ENCODE assay signal across 1 cellular context in the genomic region with DNA sequence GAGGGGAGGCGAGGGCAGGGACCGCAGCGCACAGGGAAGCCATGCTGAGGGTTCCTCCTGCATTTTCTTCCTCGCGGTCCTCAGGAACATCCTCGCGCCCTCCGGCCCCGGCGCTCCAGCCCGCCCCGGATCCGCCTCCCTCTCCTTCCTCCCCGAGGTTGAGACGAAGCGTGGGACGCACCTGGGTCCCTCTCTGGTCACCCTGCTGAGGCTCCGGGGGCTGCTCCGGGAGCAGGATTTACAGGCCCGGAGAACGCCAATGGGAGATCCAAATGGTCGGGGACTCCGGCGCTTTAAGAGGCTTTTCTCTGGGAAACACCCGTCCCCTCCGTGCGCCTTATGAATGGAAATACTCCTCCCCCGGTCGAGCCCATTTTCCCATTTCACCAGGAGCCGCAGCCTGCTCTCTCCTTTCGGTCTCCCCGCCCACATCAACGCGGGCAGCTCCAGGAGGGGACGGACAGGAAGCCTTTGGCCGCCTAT.
TF ChIP-seq lines count a peak whose summit lies in the region.

No MANE protein-coding gene starts in this region.

TF ChIP-seq in HepG2, 621 proteins besides CTCF, POLR2A, EP300 and RAD21 (continued from another document):
- TF ChIP-seq, protein P1, sequence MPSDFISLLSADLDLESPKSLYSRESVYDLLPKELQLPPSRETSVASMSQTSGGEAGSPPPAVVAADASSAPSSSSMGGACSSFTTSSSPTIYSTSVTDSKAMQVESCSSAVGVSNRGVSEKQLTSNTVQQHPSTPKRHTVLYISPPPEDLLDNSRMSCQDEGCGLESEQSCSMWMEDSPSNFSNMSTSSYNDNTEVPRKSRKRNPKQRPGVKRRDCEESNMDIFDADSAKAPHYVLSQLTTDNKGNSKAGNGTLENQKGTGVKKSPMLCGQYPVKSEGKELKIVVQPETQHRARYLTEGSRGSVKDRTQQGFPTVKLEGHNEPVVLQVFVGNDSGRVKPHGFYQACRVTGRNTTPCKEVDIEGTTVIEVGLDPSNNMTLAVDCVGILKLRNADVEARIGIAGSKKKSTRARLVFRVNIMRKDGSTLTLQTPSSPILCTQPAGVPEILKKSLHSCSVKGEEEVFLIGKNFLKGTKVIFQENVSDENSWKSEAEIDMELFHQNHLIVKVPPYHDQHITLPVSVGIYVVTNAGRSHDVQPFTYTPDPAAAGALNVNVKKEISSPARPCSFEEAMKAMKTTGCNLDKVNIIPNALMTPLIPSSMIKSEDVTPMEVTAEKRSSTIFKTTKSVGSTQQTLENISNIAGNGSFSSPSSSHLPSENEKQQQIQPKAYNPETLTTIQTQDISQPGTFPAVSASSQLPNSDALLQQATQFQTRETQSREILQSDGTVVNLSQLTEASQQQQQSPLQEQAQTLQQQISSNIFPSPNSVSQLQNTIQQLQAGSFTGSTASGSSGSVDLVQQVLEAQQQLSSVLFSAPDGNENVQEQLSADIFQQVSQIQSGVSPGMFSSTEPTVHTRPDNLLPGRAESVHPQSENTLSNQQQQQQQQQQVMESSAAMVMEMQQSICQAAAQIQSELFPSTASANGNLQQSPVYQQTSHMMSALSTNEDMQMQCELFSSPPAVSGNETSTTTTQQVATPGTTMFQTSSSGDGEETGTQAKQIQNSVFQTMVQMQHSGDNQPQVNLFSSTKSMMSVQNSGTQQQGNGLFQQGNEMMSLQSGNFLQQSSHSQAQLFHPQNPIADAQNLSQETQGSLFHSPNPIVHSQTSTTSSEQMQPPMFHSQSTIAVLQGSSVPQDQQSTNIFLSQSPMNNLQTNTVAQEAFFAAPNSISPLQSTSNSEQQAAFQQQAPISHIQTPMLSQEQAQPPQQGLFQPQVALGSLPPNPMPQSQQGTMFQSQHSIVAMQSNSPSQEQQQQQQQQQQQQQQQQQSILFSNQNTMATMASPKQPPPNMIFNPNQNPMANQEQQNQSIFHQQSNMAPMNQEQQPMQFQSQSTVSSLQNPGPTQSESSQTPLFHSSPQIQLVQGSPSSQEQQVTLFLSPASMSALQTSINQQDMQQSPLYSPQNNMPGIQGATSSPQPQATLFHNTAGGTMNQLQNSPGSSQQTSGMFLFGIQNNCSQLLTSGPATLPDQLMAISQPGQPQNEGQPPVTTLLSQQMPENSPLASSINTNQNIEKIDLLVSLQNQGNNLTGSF (CRISPR knock-in tag; IDR thresholded peaks at IDR 0.05): no peak
- no peak for TF ChIP-seq SIX1 (CRISPR knock-in tag; IDR thresholded peaks at IDR 0.05; ENCODE audit: borderline replicate concordance)
- no peak for TF ChIP-seq ZNF558 (CRISPR knock-in tag; IDR thresholded peaks at IDR 0.05; ENCODE audit: borderline replicate concordance)
- TF ChIP-seq ZNF280D (CRISPR knock-in tag; IDR thresholded peaks at IDR 0.05): no peak
- no peak for TF ChIP-seq ZBTB7B (CRISPR knock-in tag; IDR thresholded peaks at IDR 0.05)
- TF ChIP-seq ZSCAN5A (CRISPR knock-in tag; IDR thresholded peaks at IDR 0.05; ENCODE audit: borderline replicate concordance): no peak
- TF ChIP-seq, protein P2, sequence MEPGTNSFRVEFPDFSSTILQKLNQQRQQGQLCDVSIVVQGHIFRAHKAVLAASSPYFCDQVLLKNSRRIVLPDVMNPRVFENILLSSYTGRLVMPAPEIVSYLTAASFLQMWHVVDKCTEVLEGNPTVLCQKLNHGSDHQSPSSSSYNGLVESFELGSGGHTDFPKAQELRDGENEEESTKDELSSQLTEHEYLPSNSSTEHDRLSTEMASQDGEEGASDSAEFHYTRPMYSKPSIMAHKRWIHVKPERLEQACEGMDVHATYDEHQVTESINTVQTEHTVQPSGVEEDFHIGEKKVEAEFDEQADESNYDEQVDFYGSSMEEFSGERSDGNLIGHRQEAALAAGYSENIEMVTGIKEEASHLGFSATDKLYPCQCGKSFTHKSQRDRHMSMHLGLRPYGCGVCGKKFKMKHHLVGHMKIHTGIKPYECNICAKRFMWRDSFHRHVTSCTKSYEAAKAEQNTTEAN (CRISPR knock-in tag; conservative IDR thresholded peaks at IDR 0.05): no peak
- no peak for TF ChIP-seq ZMAT3 (CRISPR knock-in tag; conservative IDR thresholded peaks at IDR 0.05)
- TF ChIP-seq ZNF20 (CRISPR knock-in tag; IDR thresholded peaks at IDR 0.05): no peak
- no peak for TF ChIP-seq JUND (CRISPR knock-in tag; IDR thresholded peaks at IDR 0.05)
- TF ChIP-seq, protein P3, sequence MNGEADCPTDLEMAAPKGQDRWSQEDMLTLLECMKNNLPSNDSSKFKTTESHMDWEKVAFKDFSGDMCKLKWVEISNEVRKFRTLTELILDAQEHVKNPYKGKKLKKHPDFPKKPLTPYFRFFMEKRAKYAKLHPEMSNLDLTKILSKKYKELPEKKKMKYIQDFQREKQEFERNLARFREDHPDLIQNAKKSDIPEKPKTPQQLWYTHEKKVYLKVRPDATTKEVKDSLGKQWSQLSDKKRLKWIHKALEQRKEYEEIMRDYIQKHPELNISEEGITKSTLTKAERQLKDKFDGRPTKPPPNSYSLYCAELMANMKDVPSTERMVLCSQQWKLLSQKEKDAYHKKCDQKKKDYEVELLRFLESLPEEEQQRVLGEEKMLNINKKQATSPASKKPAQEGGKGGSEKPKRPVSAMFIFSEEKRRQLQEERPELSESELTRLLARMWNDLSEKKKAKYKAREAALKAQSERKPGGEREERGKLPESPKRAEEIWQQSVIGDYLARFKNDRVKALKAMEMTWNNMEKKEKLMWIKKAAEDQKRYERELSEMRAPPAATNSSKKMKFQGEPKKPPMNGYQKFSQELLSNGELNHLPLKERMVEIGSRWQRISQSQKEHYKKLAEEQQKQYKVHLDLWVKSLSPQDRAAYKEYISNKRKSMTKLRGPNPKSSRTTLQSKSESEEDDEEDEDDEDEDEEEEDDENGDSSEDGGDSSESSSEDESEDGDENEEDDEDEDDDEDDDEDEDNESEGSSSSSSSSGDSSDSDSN (CRISPR knock-in tag; IDR thresholded peaks at IDR 0.05): no peak
- no peak for TF ChIP-seq ZNF678 (CRISPR knock-in tag; IDR thresholded peaks at IDR 0.05)
